ENCODE assay signal across 24 cellular contexts in genomic region chr22:41252365-41252764, GRCh38. TPM values are rescaled to one million over a fixed set of nuclear protein-coding genes. Genes with fewer than 3 reads are reported as not detected.
A peak's percentile ranks its signal among the peaks of the same experiment; 100 is the strongest.
DNase-seq lines count a peak whose midpoint lies in the region; ATAC-seq, FAIRE-seq and TF ChIP-seq lines count a peak whose summit lies in the region.
"Had no signal": no experiment of that assay in that cellular context is flagged by ENCODE, and none has a peak within 500 bp of the region (broad histone marks: within the 10 kb centered on the region; RNA-seq: fewer than 3 reads in every experiment).

No MANE protein-coding gene starts in this region.

- no peaks in the 10 kb centered on the region for H3K9me3 Mint-ChIP-seq in CD4-positive, alpha-beta T cell
- H3K9me3 Mint-ChIP-seq: CD14-positive monocyte; CD4-positive, alpha-beta memory T cell; GM23338; H9 had no signal

- no peak overlapping the region for H3K4me2 ChIP-seq in endothelial cell of umbilical vein (ENCODE audit: insufficient read depth, low read length)
- H3K4me2 ChIP-seq: A549; BLaER1 treated with 17β-estradiol and CSF1 and Interleukin-3, amounts not matched to agents 10 nM and 100 nM; GM23338 had no signal

- DNase-seq in CD4-positive, alpha-beta T cell: no peak
- no peak for DNase-seq in RWPE1 (ENCODE audit: low spot score)
- DNase-seq in endothelial cell of umbilical vein (ENCODE audit: low read depth, low spot score): no peak
- DNase-seq in HAP-1 (ENCODE audit: low spot score in 2 of 2): no peak
- DNase-seq: 8988T; ACHN; AML-193; BE2C; Calu3; CD4-positive, alpha-beta memory T cell; COR-L47; DMS53; DMS79 treated with DMSO at 0.1 percent for 48 hours; GF-D8; H9 had no signal

- peaks cover 5% of the 10 kb centered on the region for H3K79me2 ChIP-seq in endothelial cell of umbilical vein (ENCODE audit: control insufficient read depth, insufficient read depth, low read length)

- H3K27ac ChIP-seq in CD4-positive, alpha-beta T cell (ENCODE audit: low read depth, low read length): no peak overlapping the region
- H3K27ac ChIP-seq in RWPE1 (peak overlapping the region; percentile 22), endothelial cell of umbilical vein (ENCODE audit: insufficient read depth, low read depth, low read length) (no peak overlapping the region)
- H3K27ac ChIP-seq: A549; BLaER1 treated with 17β-estradiol and CSF1 and Interleukin-3, amounts not matched to agents 10 nM and 100 nM had no signal

- no peak overlapping the region for H3K9ac ChIP-seq in endothelial cell of umbilical vein (replicated peaks; ENCODE audit: extremely low read depth, insufficient read depth, low read length)
- H3K9ac ChIP-seq: BLaER1 treated with 17β-estradiol and CSF1 and Interleukin-3, amounts not matched to agents 10 nM and 100 nM had no signal

- no peak overlapping the region for H3K4me3 ChIP-seq in endothelial cell of umbilical vein (replicated peaks in 1 of 3; ENCODE audit: insufficient read depth in 1 of 3, low read depth in 1 of 3, low read length in 3 of 3)
- H3K4me3 ChIP-seq in HAP-1: no peak overlapping the region
- H3K4me3 ChIP-seq: A549; BLaER1 treated with 17β-estradiol and CSF1 and Interleukin-3, amounts not matched to agents 10 nM and 100 nM; GM23338 had no signal

- H2AFZ ChIP-seq in endothelial cell of umbilical vein (ENCODE audit: low read depth, low read length): no peak overlapping the region
- H2AFZ ChIP-seq: GM23338 had no signal

- BruUV-seq in endothelial cell of umbilical vein (replicated peaks; lab: Mats Ljungman, UMichigan): no TSS peak

- no peak for FAIRE-seq in endothelial cell of umbilical vein (lab: Jason Lieb, UNC)
- FAIRE-seq: A549, GM12891, GM18507 had no signal

- no peaks in the 10 kb centered on the region for H3K4me1 Mint-ChIP-seq in CD4-positive, alpha-beta T cell (ENCODE audit: low read depth)

- no peaks in the 10 kb centered on the region for H3K27me3 Mint-ChIP-seq in CD4-positive, alpha-beta T cell
- H3K27me3 Mint-ChIP-seq: CD4-positive, alpha-beta memory T cell had no signal

- CTCF ChIA-PET in CD4-positive, alpha-beta T cell (lab: Charles Lee): interaction anchor here (1.5 kb wide), 1 partner anchor 15 kb away, joined by 6 read pairs; no protein-coding TSS in a partner anchor
- CTCF ChIA-PET in RWPE1 (lab: Yijun Ruan, JAX) (no interaction called here), endothelial cell of umbilical vein (lab: Charles Lee) (interaction anchor here (0.6 to 1.3 kb wide), 2 partner anchors 13 to 330 kb away, joined by 3 to 6 read pairs; no protein-coding TSS in a partner anchor)

- H3K36me3 ChIP-seq in endothelial cell of umbilical vein (ENCODE audit: control insufficient read depth in 2 of 2, extremely low read depth in 1 of 2, insufficient read depth in 2 of 2, low read length in 2 of 2) (peaks cover 36 to 72% of the 10 kb centered on the region in 2 experiments), HAP-1 (replicated peaks) (peaks cover 95% of the 10 kb centered on the region)

- dilution Hi-C loops in endothelial cell of umbilical vein (cut with MboI; ENCODE audit: extremely low pct_ligation_motif_present, low sequenced_read_pairs): no loop called here

- peaks cover 14% of the 10 kb centered on the region for H3K4me1 ChIP-seq in endothelial cell of umbilical vein (ENCODE audit: control insufficient read depth, extremely low read depth, insufficient read depth, low read length)
- H3K4me1 ChIP-seq in HAP-1: no peaks in the 10 kb centered on the region
- H3K4me1 ChIP-seq: BE2C had no signal

- intact Hi-C loops in CD4-positive, alpha-beta T cell (cut with DNase I, micrococcal nuclease): no loop called here
- intact Hi-C loops in endothelial cell of umbilical vein (cut with micrococcal nuclease): no loop called here

- H3K4me3 Mint-ChIP-seq in CD4-positive, alpha-beta T cell: peak overlapping the region; percentile 15
- H3K4me3 Mint-ChIP-seq: CD14-positive monocyte; CD4-positive, alpha-beta memory T cell; GM23338; H9 had no signal

- peaks cover 83% of the 10 kb centered on the region for H3K36me3 Mint-ChIP-seq in CD4-positive, alpha-beta T cell (ENCODE audit: low read depth)

- no peaks in the 10 kb centered on the region for H4K20me1 ChIP-seq in endothelial cell of umbilical vein (replicated peaks; ENCODE audit: control insufficient read depth, extremely low read depth, insufficient read depth, low read length)

- in situ Hi-C loops in HAP-1 (cut with MboI; ENCODE audit: low sequenced_read_pairs): no loop called here

- POLR2A ChIA-PET in CD4-positive, alpha-beta T cell (lab: Charles Lee): no interaction called here
- POLR2A ChIA-PET in RWPE1 (lab: Yijun Ruan, JAX; ENCODE audit: low non-redundant PET) (no interaction called here), endothelial cell of umbilical vein (lab: Charles Lee) (no interaction called here)

- no peak for TF ChIP-seq CTCF in CD4-positive, alpha-beta T cell (IDR thresholded peaks at IDR 0.05)
- no peak for TF ChIP-seq CTCF in RWPE1 (conservative IDR thresholded peaks at IDR 0.05; ENCODE audit: low read depth)
- TF ChIP-seq CTCF in endothelial cell of umbilical vein (IDR thresholded peaks at IDR 0.05; ENCODE audit: extremely low read depth in 1 of 2, insufficient read depth in 1 of 2, low read depth in 1 of 2, low read length in 2 of 2): no peak

- H3K27ac Mint-ChIP-seq in CD4-positive, alpha-beta T cell: no peak overlapping the region
- H3K27ac Mint-ChIP-seq: GM23338, H9 had no signal

- no peak for ATAC-seq in CD4-positive, alpha-beta T cell (ENCODE audit: poor library complexity)
- ATAC-seq in HG03442 (IDR thresholded peaks at IDR 0.05; ENCODE audit: unreplicated experiment) (no peak), GM21515 (IDR thresholded peaks at IDR 0.05; ENCODE audit: unreplicated experiment) (no peak)
- ATAC-seq: A549, GM23338 had no signal

- H3K27me3 ChIP-seq in CD4-positive, alpha-beta T cell (ENCODE audit: control insufficient read depth, insufficient read depth, low read length): no peaks in the 10 kb centered on the region
- H3K27me3 ChIP-seq in endothelial cell of umbilical vein (ENCODE audit: control insufficient read depth in 2 of 2, insufficient read depth in 2 of 2, low read length in 2 of 2) (no peaks in the 10 kb centered on the region), HAP-1 (ENCODE audit: low read depth) (no peaks in the 10 kb centered on the region)
- H3K27me3 ChIP-seq: BE2C; BLaER1 treated with 17β-estradiol and CSF1 and Interleukin-3, amounts not matched to agents 10 nM and 100 nM had no signal

- H3K9me3 ChIP-seq in CD4-positive, alpha-beta T cell (ENCODE audit: control insufficient read depth, low read length): no peaks in the 10 kb centered on the region
- H3K9me3 ChIP-seq in endothelial cell of umbilical vein (replicated peaks; ENCODE audit: control insufficient read depth, insufficient read depth, low read length) (no peaks in the 10 kb centered on the region), HAP-1 (no peaks in the 10 kb centered on the region)
- H3K9me3 ChIP-seq: A549; BE2C; BLaER1 treated with 17β-estradiol and CSF1 and Interleukin-3, amounts not matched to agents 10 nM and 100 nM had no signal

- no peaks in the 10 kb centered on the region for H3K9me1 ChIP-seq in endothelial cell of umbilical vein (replicated peaks; ENCODE audit: control insufficient read depth, extremely low read depth, insufficient read depth, low read length)

- peak; percentile 30 for TF ChIP-seq POLR2A in endothelial cell of umbilical vein (IDR thresholded peaks at IDR 0.05; ENCODE audit: low read depth, low read length)

TF ChIP-seq in endothelial cell of umbilical vein, 7 proteins besides CTCF, POLR2A, EP300 and RAD21 (continues in another document):
- no peak for TF ChIP-seq MYC (IDR thresholded peaks at IDR 0.05; ENCODE audit: low read depth, low read length)

RNA-seq across cellular contexts. Expression of gene CHADL, which starts 11.6 kb away (rescaled TPM):
- 1 to 10 TPM; 1.7 to 1.8 TPM for total RNA-seq in CD4-positive, alpha-beta T cell
- total RNA-seq in endothelial cell of umbilical vein: 0.69 and 2.1 TPM in 2 replicates
- polyA plus RNA-seq in endothelial cell of umbilical vein: 1.1 and 2.1 TPM in 2 replicates
- polyA plus RNA-seq in endothelial cell of umbilical vein (2011; cell fraction: cytosol; rRNA removed): 0.58 and 1.4 TPM in 2 replicates
- polyA plus RNA-seq in endothelial cell of umbilical vein (2011; cell fraction: nucleus; rRNA removed): 0.36 and 0.97 TPM in 2 replicates
- polyA plus RNA-seq in endothelial cell of umbilical vein (2012): 0.50 and 0.61 TPM in 2 replicates
- polyA minus RNA-seq in endothelial cell of umbilical vein: 0.21 and 0.58 TPM in 2 replicates
- polyA minus RNA-seq in endothelial cell of umbilical vein (2011; cell fraction: cytosol; rRNA and poly(A)+ RNA removed): not detected
- 0.38 and 0.91 TPM in 2 replicates for polyA minus RNA-seq in endothelial cell of umbilical vein (2011; cell fraction: nucleus; rRNA and poly(A)+ RNA removed)
- total RNA-seq: H4 had no signal
- polyA plus RNA-seq: A549, GM23338 had no signal

RNA-seq across cellular contexts. Expression of gene RANGAP1, which starts 33.6 kb away (rescaled TPM):
- total RNA-seq in CD4-positive, alpha-beta T cell: 100 to 1,000 TPM; 163 to 172 TPM
- total RNA-seq in endothelial cell of umbilical vein: 154 and 169 TPM in 2 replicates
- 177 and 182 TPM in 2 replicates for polyA plus RNA-seq in endothelial cell of umbilical vein
- 165 and 183 TPM in 2 replicates for polyA plus RNA-seq in endothelial cell of umbilical vein (2011; cell fraction: cytosol; rRNA removed)
- polyA plus RNA-seq in endothelial cell of umbilical vein (2011; cell fraction: nucleus; rRNA removed): 245 and 247 TPM in 2 replicates
- 155 and 164 TPM in 2 replicates for polyA plus RNA-seq in endothelial cell of umbilical vein (2012)
- polyA minus RNA-seq in endothelial cell of umbilical vein: 117 and 132 TPM in 2 replicates
- 89.3 TPM for polyA minus RNA-seq in endothelial cell of umbilical vein (2011; cell fraction: cytosol; rRNA and poly(A)+ RNA removed)
- polyA minus RNA-seq in endothelial cell of umbilical vein (2011; cell fraction: nucleus; rRNA and poly(A)+ RNA removed): 59.1 and 64.0 TPM in 2 replicates

RNA-seq across cellular contexts. Expression of gene L3MBTL2, which starts 47.3 kb away (rescaled TPM):
- 10 to 100 TPM; 16.4 to 17.5 TPM for total RNA-seq in CD4-positive, alpha-beta T cell
- total RNA-seq in endothelial cell of umbilical vein: 31.8 and 34.9 TPM in 2 replicates
- 28.2 and 29.5 TPM in 2 replicates for polyA plus RNA-seq in endothelial cell of umbilical vein
- 28.1 and 29.0 TPM in 2 replicates for polyA plus RNA-seq in endothelial cell of umbilical vein (2011; cell fraction: cytosol; rRNA removed)
- polyA plus RNA-seq in endothelial cell of umbilical vein (2011; cell fraction: nucleus; rRNA removed): 44.3 and 44.8 TPM in 2 replicates
- 19.3 and 19.9 TPM in 2 replicates for polyA plus RNA-seq in endothelial cell of umbilical vein (2012)
- polyA minus RNA-seq in endothelial cell of umbilical vein: 34.6 and 35.9 TPM in 2 replicates
- 13.7 TPM for polyA minus RNA-seq in endothelial cell of umbilical vein (2011; cell fraction: cytosol; rRNA and poly(A)+ RNA removed)
- polyA minus RNA-seq in endothelial cell of umbilical vein (2011; cell fraction: nucleus; rRNA and poly(A)+ RNA removed): 16.3 and 17.2 TPM in 2 replicates

RNA-seq across cellular contexts. Expression of gene ZC3H7B, which starts 49.0 kb away (rescaled TPM):
- total RNA-seq in CD4-positive, alpha-beta T cell: 10 to 100 TPM; 29.5 to 32.7 TPM
- 89.6 and 95.9 TPM in 2 replicates for total RNA-seq in endothelial cell of umbilical vein
- 66.8 and 72.7 TPM in 2 replicates for polyA plus RNA-seq in endothelial cell of umbilical vein
- polyA plus RNA-seq in endothelial cell of umbilical vein (2011; cell fraction: cytosol; rRNA removed): 64.1 and 83.2 TPM in 2 replicates
- 105 and 121 TPM in 2 replicates for polyA plus RNA-seq in endothelial cell of umbilical vein (2011; cell fraction: nucleus; rRNA removed)
- polyA plus RNA-seq in endothelial cell of umbilical vein (2012): 75.3 and 75.8 TPM in 2 replicates
- 66.2 and 73.9 TPM in 2 replicates for polyA minus RNA-seq in endothelial cell of umbilical vein
- polyA minus RNA-seq in endothelial cell of umbilical vein (2011; cell fraction: cytosol; rRNA and poly(A)+ RNA removed): 14.8 TPM
- 30.1 and 44.2 TPM in 2 replicates for polyA minus RNA-seq in endothelial cell of umbilical vein (2011; cell fraction: nucleus; rRNA and poly(A)+ RNA removed)
